In genomic region chr1:226702318-226702956, GRCh38 we compare ENCODE assay signal across 8 cellular contexts. TPM values are rescaled to one million over a fixed set of nuclear protein-coding genes. Genes with fewer than 3 reads are reported as not detected.
DNase-seq lines count a peak whose midpoint lies in the region; ATAC-seq and TF ChIP-seq lines count a peak whose summit lies in the region.

No MANE protein-coding gene starts in this region.

- no peaks in the 10 kb centered on the region for H3K9me3 ChIP-seq in WERI-Rb-1 (ENCODE audit: severe bottlenecking)
- no peaks in the 10 kb centered on the region for H3K9me3 ChIP-seq in gastrocnemius medialis

- peaks cover 44% of the 10 kb centered on the region for H3K4me1 Mint-ChIP-seq in T-helper 2 cell treated with Interferon-gamma antibody and Interleukin-4, amounts not matched to agents 5 μg/mL and 100 μg/mL, for 36 hours (ENCODE audit: low read depth)

- ATAC-seq in foreskin keratinocyte (no peak), gastrocnemius medialis (peak; percentile 92 to 94), HG03521 (IDR thresholded peaks at IDR 0.05; ENCODE audit: unreplicated experiment) (no peak)

- H3K4me3 ChIP-seq in WERI-Rb-1 (ENCODE audit: low read depth, low read length) (peak overlapping the region; percentile 56), gastrocnemius medialis (peak overlapping the region; percentile 79 to 90 (median 84))

- intact Hi-C loops in gastrocnemius medialis (cut with DNase I; ENCODE audit: low total_unique reads), result loop anchor here (2.0 to 5.0 kb wide), 3 partner anchors 26 to 240 kb away; partner anchors contain the start of gene COQ8A

- H3K27ac ChIP-seq in WERI-Rb-1 (peak overlapping the region; percentile 89; the same call in 1 of the 2 replicates), foreskin keratinocyte (peak overlapping the region; percentile 92), gastrocnemius medialis (peak overlapping the region; percentile 96 to 99 (median 98))

- H3K36me3 ChIP-seq in WERI-Rb-1 (no peaks in the 10 kb centered on the region), gastrocnemius medialis (no peaks in the 10 kb centered on the region)

- H3K36me3 Mint-ChIP-seq in T-helper 2 cell treated with Interferon-gamma antibody and Interleukin-4, amounts not matched to agents 5 μg/mL and 100 μg/mL, for 36 hours (ENCODE audit: low read depth), result peaks cover 36% of the 10 kb centered on the region

- peak in 1 of 2 donors; percentile 20 for TF ChIP-seq POLR2A in gastrocnemius medialis (IDR thresholded peaks at IDR 0.05)

- H3K4me3 Mint-ChIP-seq in T-helper 2 cell treated with Interferon-gamma antibody and Interleukin-4, amounts not matched to agents 5 μg/mL and 100 μg/mL, for 36 hours, result peak overlapping the region; percentile 78

- peak overlapping the region; percentile 86 for H3K27ac Mint-ChIP-seq in T-helper 2 cell treated with Interferon-gamma antibody and Interleukin-4, amounts not matched to agents 5 μg/mL and 100 μg/mL, for 36 hours

- TF ChIP-seq CTCF in WERI-Rb-1 (IDR thresholded peaks at IDR 0.05; ENCODE audit: low read depth, low read length), result no peak
- no peak for TF ChIP-seq CTCF in foreskin keratinocyte (conservative IDR thresholded peaks at IDR 0.05)
- TF ChIP-seq CTCF in gastrocnemius medialis (IDR thresholded peaks at IDR 0.05 in 4 of 5, conservative IDR thresholded peaks at IDR 0.05 in 1 of 5), result no peak

- H3K4me1 ChIP-seq in foreskin keratinocyte (peaks cover 17% of the 10 kb centered on the region), gastrocnemius medialis (peaks cover 39 to 57% of the 10 kb centered on the region in 2 donors)

- no peaks in the 10 kb centered on the region for H3K27me3 Mint-ChIP-seq in T-helper 2 cell treated with Interferon-gamma antibody and Interleukin-4, amounts not matched to agents 5 μg/mL and 100 μg/mL, for 36 hours (ENCODE audit: low read depth)

- no peak for DNase-seq in T-helper 2 cell treated with Interferon-gamma antibody and Interleukin-4, amounts not matched to agents 5 μg/mL and 100 μg/mL, for 36 hours (ENCODE audit: low spot score)
- no peak for DNase-seq in T-helper 2 cell
- no peak for DNase-seq in WERI-Rb-1
- no peak for DNase-seq in foreskin keratinocyte
- peak; percentile 67 to 85 for DNase-seq in gastrocnemius medialis
- DNase-seq in NOMO-1 (lab: John Stamatoyannopoulos, UW; ENCODE audit: unreplicated experiment in 2 of 2), result no peak
- no peak for DNase-seq in stimulated activated naive CD4-positive, alpha-beta T cell treated with Interleukin-2 at 50 U/mL for 16 hours (lab: John Stamatoyannopoulos, UW)

- H3K9me3 Mint-ChIP-seq in T-helper 2 cell treated with Interferon-gamma antibody and Interleukin-4, amounts not matched to agents 5 μg/mL and 100 μg/mL, for 36 hours, result no peaks in the 10 kb centered on the region

- H3K27me3 ChIP-seq in WERI-Rb-1 (ENCODE audit: insufficient read depth, low read depth, severe bottlenecking) (no peaks in the 10 kb centered on the region), foreskin keratinocyte (no peaks in the 10 kb centered on the region), gastrocnemius medialis (no peaks in the 10 kb centered on the region)

- in situ Hi-C loops in gastrocnemius medialis (cut with MboI; ENCODE audit: low sequenced_read_pairs in 4 of 4), result no loop called here

RNA-seq across cellular contexts. Expression of gene ITPKB, which starts 36.6 kb away (rescaled TPM):
- 11.7 and 11.9 TPM in 2 replicates for total RNA-seq in foreskin keratinocyte
- polyA plus RNA-seq in foreskin keratinocyte, result 3.5 and 3.9 TPM in 2 replicates
- 10 to 100 TPM in 1 of 4 donors, 1 to 10 TPM in 3; 7.1 to 13.9 (median 7.8) TPM for total RNA-seq in gastrocnemius medialis

Comparison
In these comparisons a context has a peak if more than half of its experiments do, and no peak if none do; other contexts are left out.
1. DNase-seq: peak in gastrocnemius medialis (2 of 2); none in T-helper 2 cell treated with Interferon-gamma antibody and Interleukin-4, amounts not matched to agents 5 μg/mL and 100 μg/mL, for 36 hours (single experiment), T-helper 2 cell (0 of 5), WERI-Rb-1 (single experiment), foreskin keratinocyte (0 of 2), NOMO-1 (0 of 2) and stimulated activated naive CD4-positive, alpha-beta T cell treated with Interleukin-2 at 50 U/mL for 16 hours (single experiment).
2. ATAC-seq: peak in gastrocnemius medialis (2 of 2); none in foreskin keratinocyte (single experiment) and HG03521 (single experiment).
3. Peak in every context shown above with its lines, with median percentiles within 50 percentile points of each other: H3K27ac ChIP-seq.